ENCODE assay signal across 1 cellular context in genomic region chr4:163384926-163385325, GRCh38.
TF ChIP-seq lines count a peak whose summit lies in the region.

No MANE protein-coding gene starts in this region.

TF ChIP-seq in HepG2, 621 proteins besides CTCF, POLR2A, EP300 and RAD21:
- no peak for TF ChIP-seq TRAFD1 (CRISPR knock-in tag; IDR thresholded peaks at IDR 0.05; ENCODE audit: borderline replicate concordance)
- TF ChIP-seq ZNF747 (CRISPR knock-in tag; IDR thresholded peaks at IDR 0.05; ENCODE audit: borderline replicate concordance): no peak
- no peak for TF ChIP-seq SKI (IDR thresholded peaks at IDR 0.05; ENCODE audit: partially characterized antibody)
- TF ChIP-seq MZF1 (CRISPR knock-in tag; IDR thresholded peaks at IDR 0.05; ENCODE audit: borderline replicate concordance): no peak
- TF ChIP-seq JARID2 (CRISPR knock-in tag; IDR thresholded peaks at IDR 0.05; ENCODE audit: insufficient replicate concordance): no peak
- no peak for TF ChIP-seq JUN (CRISPR knock-in tag; IDR thresholded peaks at IDR 0.05)
- TF ChIP-seq ZNF501 (CRISPR knock-in tag; IDR thresholded peaks at IDR 0.05): no peak
- TF ChIP-seq JUND (CRISPR knock-in tag; IDR thresholded peaks at IDR 0.05): no peak
- no peak for TF ChIP-seq FOXK2 (IDR thresholded peaks at IDR 0.05)
